ENCODE assay signal across 15 cellular contexts in genomic region chr7:32893722-32894121, GRCh38. TPM values are rescaled to one million over a fixed set of nuclear protein-coding genes. Genes with fewer than 3 reads are reported as not detected.
A peak's percentile ranks its signal among the peaks of the same experiment; 100 is the strongest.
DNase-seq lines count a peak whose midpoint lies in the region; ATAC-seq, FAIRE-seq and TF ChIP-seq lines count a peak whose summit lies in the region.
"Had no signal": no experiment of that assay in that cellular context is flagged by ENCODE, and none has a peak within 500 bp of the region (broad histone marks: within the 10 kb centered on the region; RNA-seq: fewer than 3 reads in every experiment).

No MANE protein-coding gene starts in this region.

- H3K36me3 ChIP-seq in heart left ventricle (no peaks in the 10 kb centered on the region), muscle layer of duodenum (ENCODE audit: control insufficient read depth in 1 of 2, insufficient read depth in 2 of 2, low read length in 2 of 2) (peaks cover 0 to 19% of the 10 kb centered on the region in 2 donors), uterus (no peaks in the 10 kb centered on the region)

- FAIRE-seq in RCC 7860 (lab: Jason Lieb, UNC) = no peak

- TF ChIP-seq POLR2A in heart left ventricle (IDR thresholded peaks at IDR 0.05) = no peak
- TF ChIP-seq POLR2A in uterus (IDR thresholded peaks at IDR 0.05) = no peak

- no peak for TF ChIP-seq CTCF in heart left ventricle (IDR thresholded peaks at IDR 0.05)
- TF ChIP-seq CTCF in uterus (IDR thresholded peaks at IDR 0.05) = no peak

- DNase-seq in heart left ventricle (no peak), right cardiac atrium (no peak), uterus (no peak), cortex of kidney (lab: John Stamatoyannopoulos, UW) (no peak), GM03348 (ENCODE audit: low spot score) (no peak), RCC 7860 (ENCODE audit: low spot score) (no peak)
- DNase-seq in activated naive CD4-positive, alpha-beta T cell treated with anti-CD3 and anti-CD28 coated beads, Interleukin-2, amount 50 U/mL, for 72 hours (ENCODE audit: low spot score in 2 of 2) = no peak
- DNase-seq: activated effector memory CD4-positive, alpha-beta T cell treated with anti-CD3 and anti-CD28 coated beads, Interleukin-2, amount 50 U/mL, for 16 hours; C1 segment of cervical spinal cord; effector CD4-positive, alpha-beta T cell; mucosa of descending colon; NCI-H187 treated with DMSO at 0.1 percent for 48 hours; stimulated activated CD4-positive, alpha-beta T cell treated with anti-CD3 and anti-CD28 coated beads, Interleukin-15, amount 100 ng/mL, for 24 hours; stimulated activated naive CD4-positive, alpha-beta T cell had no signal

- H3K9me3 Mint-ChIP-seq in activated naive CD4-positive, alpha-beta T cell treated with anti-CD3 and anti-CD28 coated beads, Interleukin-2, amount 50 U/mL, for 72 hours = peaks cover 0 to 5% of the 10 kb centered on the region in 2 donors

- no peak overlapping the region for H3K4me3 ChIP-seq in heart left ventricle
- H3K4me3 ChIP-seq in right cardiac atrium (ENCODE audit: low read length) = no peak overlapping the region
- H3K4me3 ChIP-seq in muscle layer of duodenum (ENCODE audit: low read depth in 1 of 2, low read length in 2 of 2) = no peak overlapping the region
- H3K4me3 ChIP-seq in uterus = no peak overlapping the region
- H3K4me3 ChIP-seq: mucosa of descending colon had no signal

- H3K27me3 ChIP-seq in heart left ventricle (no peaks in the 10 kb centered on the region), right cardiac atrium (ENCODE audit: control insufficient read depth, insufficient read depth) (no peaks in the 10 kb centered on the region), muscle layer of duodenum (ENCODE audit: low read depth, low read length) (no peaks in the 10 kb centered on the region), uterus (no peaks in the 10 kb centered on the region)

- 90 to 94% (median 92%) methylated on average over 3 of the region's 3 CpGs for WGBS in heart left ventricle, 4 donors
- WGBS in right cardiac atrium = 87% methylated on average over 3 of the region's 3 CpGs

- H3K27ac ChIP-seq in heart left ventricle = peak overlapping the region in 10 of 12 donors; percentile 93 to 100 (median 98)
- H3K27ac ChIP-seq in right cardiac atrium (ENCODE audit: low read length) = no peak overlapping the region
- peak overlapping the region; percentile 97 for H3K27ac ChIP-seq in muscle layer of duodenum (ENCODE audit: low read length)
- peak overlapping the region; percentile 95 to 100 for H3K27ac ChIP-seq in uterus

- ATAC-seq in heart left ventricle (no peak), right cardiac atrium (no peak)
- ATAC-seq in activated naive CD4-positive, alpha-beta T cell treated with anti-CD3 and anti-CD28 coated beads, Interleukin-2, amount 50 U/mL, for 72 hours = no peak
- ATAC-seq: mucosa of descending colon had no signal

- H3K4me1 ChIP-seq in heart left ventricle (peaks cover 4 to 32% (median 27%) of the 10 kb centered on the region in 12 donors), right cardiac atrium (ENCODE audit: control insufficient read depth, insufficient read depth, low read length) (no peaks in the 10 kb centered on the region), muscle layer of duodenum (ENCODE audit: control insufficient read depth in 1 of 2, insufficient read depth in 2 of 2, low read length in 2 of 2) (peaks cover 8 to 30% of the 10 kb centered on the region in 2 donors), uterus (peaks cover 0 to 6% of the 10 kb centered on the region in 2 donors)

- no peaks in the 10 kb centered on the region for H3K9me3 ChIP-seq in heart left ventricle
- H3K9me3 ChIP-seq in right cardiac atrium (ENCODE audit: control insufficient read depth, low read length) = no peaks in the 10 kb centered on the region
- no peaks in the 10 kb centered on the region for H3K9me3 ChIP-seq in muscle layer of duodenum (ENCODE audit: control insufficient read depth in 1 of 2, low read length in 2 of 2)
- H3K9me3 ChIP-seq in uterus = no peaks in the 10 kb centered on the region
- H3K9me3 ChIP-seq: mucosa of descending colon had no signal

- H3K36me3 Mint-ChIP-seq in activated naive CD4-positive, alpha-beta T cell treated with anti-CD3 and anti-CD28 coated beads, Interleukin-2, amount 50 U/mL, for 72 hours = peaks cover 17 to 23% of the 10 kb centered on the region in 2 donors

- peak overlapping the region; percentile 99 for H3K27ac Mint-ChIP-seq in activated naive CD4-positive, alpha-beta T cell treated with anti-CD3 and anti-CD28 coated beads, Interleukin-2, amount 50 U/mL, for 72 hours

- intact Hi-C loops in heart left ventricle (cut with DNase I) = loop anchor here in 9 of 10 donors (2.0 to 10.0 kb wide), 9 partner anchors 44 to 399 kb away; partner anchors contain the start of genes FKBP9 (in 4 of the 9), AVL9 (in 1 of the 9), LSM5 (in 1 of the 9) and NT5C3A (in 1 of the 9)
- intact Hi-C loops in right cardiac atrium (cut with DNase I) = loop anchor here in 1 of 4 donors (5.0 kb wide), 2 partner anchors 44 to 46 kb away; no protein-coding TSS in a partner anchor
- intact Hi-C loops in uterus (cut with DNase I; ENCODE audit: low total_unique reads) = loop anchor here (10.0 kb wide), 1 partner anchor 51 kb away; no protein-coding TSS in a partner anchor

RNA-seq across cellular contexts. Expression of gene KBTBD2, which starts 2.2 kb away (rescaled TPM):
- total RNA-seq in heart left ventricle = 10 to 100 TPM; 21.4 to 39.3 (median 28.6) TPM
- polyA plus RNA-seq in heart left ventricle = 10 to 100 TPM; 10.4 to 23.4 TPM
- total RNA-seq in right cardiac atrium = 10 to 100 TPM; 19.8 to 23.0 (median 22.0) TPM
- polyA plus RNA-seq in right cardiac atrium = 12.9 TPM
- total RNA-seq in activated naive CD4-positive, alpha-beta T cell treated with anti-CD3 and anti-CD28 coated beads, Interleukin-2, amount 50 U/mL, for 72 hours = 10 to 100 TPM; 35.7 to 49.5 TPM
- 10 to 100 TPM; 14.1 to 96.1 (median 38.9) TPM for total RNA-seq in uterus
